8 cellular contexts compared by ENCODE assay signal in the genomic region with DNA sequence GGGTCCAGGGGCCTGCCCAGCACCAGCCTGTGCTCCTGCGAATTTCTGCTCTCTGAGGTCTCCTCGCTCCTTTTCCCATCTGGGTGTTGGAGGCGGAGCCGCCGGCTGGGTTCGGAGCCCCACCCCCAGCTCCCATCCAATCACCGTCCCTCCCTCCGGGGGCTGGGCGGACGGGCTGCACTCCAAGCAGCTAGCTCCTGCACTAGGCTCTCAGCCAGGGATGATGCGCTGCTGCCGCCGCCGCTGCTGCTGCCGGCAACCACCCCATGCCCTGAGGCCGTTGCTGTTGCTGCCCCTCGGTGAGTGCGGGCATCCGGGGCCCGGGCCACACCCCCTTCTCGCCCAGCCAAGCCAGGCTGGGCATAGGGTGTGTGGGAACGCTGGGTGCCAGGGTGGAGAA. TPM values are rescaled to one million over a fixed set of nuclear protein-coding genes. Genes with fewer than 3 reads are reported as not detected.
A peak's percentile ranks its signal among the peaks of the same experiment; 100 is the strongest.
DNase-seq lines count a peak whose midpoint lies in the region; ATAC-seq, FAIRE-seq and TF ChIP-seq lines count a peak whose summit lies in the region.

Gene NRN1L (plus strand): TSS at position 202 of the 400 bp plus-strand sequence. CDS start 19 bp downstream, at position 221.

- peaks cover 16% of the 10 kb centered on the region for H3K4me1 Mint-ChIP-seq in HFFc6 (ENCODE audit: low read depth)
- H3K4me1 Mint-ChIP-seq in glutamatergic neuron (ENCODE audit: low read depth, unreplicated experiment) = peaks cover 7% of the 10 kb centered on the region
- peaks cover 9% of the 10 kb centered on the region for H3K4me1 Mint-ChIP-seq in osteocyte (ENCODE audit: unreplicated experiment)
- H3K4me1 Mint-ChIP-seq in effector memory CD8-positive, alpha-beta T cell (ENCODE audit: low read depth in 2 of 2) = peaks cover 0 to 6% of the 10 kb centered on the region in 2 donors

- H3K9me3 Mint-ChIP-seq in HFFc6 (no peaks in the 10 kb centered on the region), glutamatergic neuron (ENCODE audit: unreplicated experiment) (peaks cover 6% of the 10 kb centered on the region), osteocyte (ENCODE audit: unreplicated experiment) (no peaks in the 10 kb centered on the region)
- H3K9me3 Mint-ChIP-seq in effector memory CD8-positive, alpha-beta T cell = no peaks in the 10 kb centered on the region

- no peak for TF ChIP-seq CTCF in HFFc6 (IDR thresholded peaks at IDR 0.05)
- TF ChIP-seq CTCF in glutamatergic neuron (IDR thresholded peaks at IDR 0.05; ENCODE audit: partially characterized antibody, unreplicated experiment) = no peak
- no peak for TF ChIP-seq CTCF in osteocyte (IDR thresholded peaks at IDR 0.05)

- H3K27me3 Mint-ChIP-seq in HFFc6 (ENCODE audit: insufficient read depth) (peaks cover 12% of the 10 kb centered on the region), glutamatergic neuron (ENCODE audit: unreplicated experiment) (peaks cover 5% of the 10 kb centered on the region), osteocyte (ENCODE audit: unreplicated experiment) (no peaks in the 10 kb centered on the region)
- H3K27me3 Mint-ChIP-seq in effector memory CD8-positive, alpha-beta T cell = no peaks in the 10 kb centered on the region

- H3K4me3 Mint-ChIP-seq in HFFc6 (peak within 1 kb of the TSS; percentile 31), glutamatergic neuron (ENCODE audit: unreplicated experiment) (peak within 1 kb of the TSS; percentile 10), osteocyte (ENCODE audit: unreplicated experiment) (no peak within 1 kb of the TSS)
- no peak within 1 kb of the TSS for H3K4me3 Mint-ChIP-seq in effector memory CD8-positive, alpha-beta T cell

- peak within 1 kb of the TSS; percentile 65 for H3K27ac Mint-ChIP-seq in HFFc6
- peak within 1 kb of the TSS; percentile 34 for H3K27ac Mint-ChIP-seq in glutamatergic neuron (ENCODE audit: unreplicated experiment)
- H3K27ac Mint-ChIP-seq in osteocyte (ENCODE audit: unreplicated experiment) = peak within 1 kb of the TSS; percentile 62
- H3K27ac Mint-ChIP-seq in effector memory CD8-positive, alpha-beta T cell = peak within 1 kb of the TSS in 1 of 2 donors; percentile 88

- no peak for ATAC-seq in GM21447 (IDR thresholded peaks at IDR 0.05; ENCODE audit: unreplicated experiment)
- ATAC-seq in effector memory CD8-positive, alpha-beta T cell (replicated peaks) = no peak

- no peak for FAIRE-seq in RCC 7860 (lab: Jason Lieb, UNC)

- DNase-seq in HFFc6 (peak; percentile 91), T1000 (lab: John Stamatoyannopoulos, UW) (peak; percentile 88), glutamatergic neuron (peak; percentile 93), osteocyte (ENCODE audit: extremely low spot score, unreplicated experiment) (peak; percentile 91), RCC 7860 (ENCODE audit: low spot score) (no peak)
- DNase-seq in activated CD4-positive, alpha-beta T cell treated with anti-CD3 and anti-CD28 coated beads, Interleukin-2, amount 50 U/mL, for 1 hour = no peak
- DNase-seq in effector memory CD8-positive, alpha-beta T cell = no peak

- peaks cover 21% of the 10 kb centered on the region for H3K36me3 Mint-ChIP-seq in HFFc6 (ENCODE audit: low read depth)
- H3K36me3 Mint-ChIP-seq in glutamatergic neuron (ENCODE audit: unreplicated experiment) = no peaks in the 10 kb centered on the region
- H3K36me3 Mint-ChIP-seq in osteocyte (ENCODE audit: unreplicated experiment) = peaks cover 19% of the 10 kb centered on the region
- peaks cover 33% of the 10 kb centered on the region for H3K36me3 Mint-ChIP-seq in effector memory CD8-positive, alpha-beta T cell (ENCODE audit: insufficient read depth)

RNA-seq across cellular contexts. Expression of gene NRN1L, which starts in this region (rescaled TPM):
- total RNA-seq in HFFc6 (2021; fragmentation: NEBNext Ultra II Directional; extraction: Animal tissue kit (Norgen Biotek cat#: 25700)) = under 1 TPM in 3 of 6 experiments, not detected in 3; 0.25 to 0.51 (median 0.38) TPM
- total RNA-seq in glutamatergic neuron (ENCODE audit: unreplicated experiment) = 1.0 TPM
- total RNA-seq in osteocyte = 1.4 and 1.5 TPM in 2 replicates

Comparison
In these comparisons a context has a peak if more than half of its experiments do, and no peak if none do; other contexts are left out.
1. Peak in DNase-seq in HFFc6; RNA of the gene not detected or under 1 TPM.
2. DNase-seq: peak in T1000 (single experiment), glutamatergic neuron (single experiment) and osteocyte (single experiment); none in activated CD4-positive, alpha-beta T cell treated with anti-CD3 and anti-CD28 coated beads, Interleukin-2, amount 50 U/mL, for 1 hour (single experiment), effector memory CD8-positive, alpha-beta T cell (0 of 3) and RCC 7860 (single experiment).
3. H3K4me3 Mint-ChIP-seq: peak in HFFc6 (single experiment) and glutamatergic neuron (single experiment); none in osteocyte (single experiment) and effector memory CD8-positive, alpha-beta T cell (0 of 2).